ENCODE assay signal across 26 cellular contexts in the genomic region with DNA sequence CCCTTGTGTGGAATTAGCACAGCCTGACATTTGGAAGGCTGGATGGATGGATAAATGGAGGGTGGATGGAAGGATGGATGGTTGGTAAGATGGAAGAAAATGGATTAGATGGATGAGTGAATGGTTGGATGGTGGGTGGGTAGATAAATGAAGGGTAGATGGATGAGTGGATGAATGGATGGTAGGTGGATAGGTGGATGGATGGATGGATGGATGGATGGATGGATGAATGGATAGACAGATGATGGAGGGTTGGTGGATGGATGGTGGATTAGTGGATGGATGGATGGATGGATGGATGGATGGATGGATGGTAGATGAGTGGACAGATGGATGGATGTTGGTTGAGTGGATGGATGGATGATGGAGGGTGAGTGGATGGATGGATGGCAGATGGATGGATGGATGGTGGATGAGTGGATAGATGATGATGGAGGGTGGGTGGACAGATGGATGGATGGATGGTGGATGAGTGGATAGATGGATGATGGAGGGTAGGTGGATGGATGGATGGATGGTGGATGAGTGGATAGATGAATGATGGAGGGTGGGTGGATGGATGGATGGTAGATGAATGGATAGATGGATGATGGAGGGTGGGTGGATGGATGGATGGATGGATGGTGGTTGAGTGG.
DNase-seq lines count a peak whose midpoint lies in the region; ATAC-seq, FAIRE-seq and TF ChIP-seq lines count a peak whose summit lies in the region.
"Had no signal": no experiment of that assay in that cellular context is flagged by ENCODE, and none has a peak within 500 bp of the region (broad histone marks: within the 10 kb centered on the region; RNA-seq: fewer than 3 reads in every experiment).

No MANE protein-coding gene starts in this region.

- TF ChIP-seq CTCF in natural killer cell (IDR thresholded peaks at IDR 0.05): no peak
- TF ChIP-seq CTCF in MM.1S (IDR thresholded peaks at IDR 0.05; ENCODE audit: low read length): no peak
- TF ChIP-seq CTCF in H1 (IDR thresholded peaks at IDR 0.05; ENCODE audit: control extremely low read depth in 1 of 3, insufficient read depth in 1 of 3, low read depth in 1 of 3, low read length in 3 of 3): no peak

- H4K91ac ChIP-seq in H1 (replicated peaks; ENCODE audit: insufficient read length, low read length) (no peak overlapping the region), trophoblast cell (ENCODE audit: low read depth, low read length) (no peak overlapping the region)

- no peak for TF ChIP-seq RAD21 in H1 (IDR thresholded peaks at IDR 0.05 in 1 of 2, conservative IDR thresholded peaks at IDR 0.05 in 1 of 2; ENCODE audit: low read depth in 2 of 2, low read length in 2 of 2)

- TF ChIP-seq EP300 in H1 (IDR thresholded peaks at IDR 0.05; ENCODE audit: borderline replicate concordance in 1 of 2, low read depth in 2 of 2, low read length in 2 of 2): no peak

- no peaks in the 10 kb centered on the region for H3K79me1 ChIP-seq in H1 (ENCODE audit: low read depth, low read length)
- no peaks in the 10 kb centered on the region for H3K79me1 ChIP-seq in trophoblast cell (ENCODE audit: low read length)

- H3K36me3 Mint-ChIP-seq in natural killer cell treated with Interleukin-12 subunit alpha and Interleukin-12 subunit beta and Interleukin-15 and Interleukin-18, amount 100 ng/mL, for 72 hours: no peaks in the 10 kb centered on the region
- H3K36me3 Mint-ChIP-seq in natural killer cell: no peaks in the 10 kb centered on the region
- H3K36me3 Mint-ChIP-seq: CD14-positive monocyte; CD8-positive, alpha-beta memory T cell had no signal

- H4K8ac ChIP-seq in H1 (ENCODE audit: extremely low read depth, insufficient read depth, low read length) (no peak overlapping the region), trophoblast cell (ENCODE audit: low read depth, low read length) (no peak overlapping the region)

- no peak for FAIRE-seq in H1 (lab: Jason Lieb, UNC)
- no peak for FAIRE-seq in GM19239 (lab: Jason Lieb, UNC)
- FAIRE-seq: A549, D721Med, GM12878 had no signal

- H2AK5ac ChIP-seq in H1 (ENCODE audit: low read depth, low read length) (no peak overlapping the region), trophoblast cell (ENCODE audit: low read length) (no peak overlapping the region)

- H3K18ac ChIP-seq in H1 (ENCODE audit: extremely low read depth, low read length) (no peak overlapping the region), trophoblast cell (ENCODE audit: low read length) (no peak overlapping the region)

- DNase-seq in natural killer cell treated with Interleukin-12 subunit alpha and Interleukin-12 subunit beta and Interleukin-15 and Interleukin-18, amount 100 ng/mL, for 72 hours (ENCODE audit: low spot score): no peak
- DNase-seq in natural killer cell: no peak
- no peak for DNase-seq in MM.1S
- no peak for DNase-seq in H1 (ENCODE audit: low read depth in 1 of 2, low spot score in 2 of 2)
- DNase-seq in trophoblast cell: no peak
- no peak for DNase-seq in NCI-H524 (lab: John Stamatoyannopoulos, UW)
- DNase-seq in GM19239 (ENCODE audit: insufficient read length, low spot score): no peak
- DNase-seq: 8988T; ACHN; AML-193; BE2C; CD4-positive, alpha-beta T cell; CD8-positive, alpha-beta memory T cell; DMS 273 treated with DMSO at 0.1 percent for 48 hours; DMS79; EL; GDM1; GOT3; HFFc6 had no signal

- 0 out of 2 replicates have a peak overlapping the region, but pooled peaks have one; percentile 94 for H3K4me2 ChIP-seq in MM.1S (ENCODE audit: low read depth, low read length)
- H3K4me2 ChIP-seq in H1 (ENCODE audit: insufficient read depth in 1 of 2, low read depth in 2 of 2, low read length in 2 of 2): no peak overlapping the region
- no peak overlapping the region for H3K4me2 ChIP-seq in trophoblast cell (ENCODE audit: low read length)
- H3K4me2 ChIP-seq: A549 had no signal

- CTCF ChIA-PET in H1 (lab: Charles Lee; ENCODE audit: partially characterized antibody): no interaction called here

- no peaks in the 10 kb centered on the region for H3F3A ChIP-seq in MM.1S (ENCODE audit: insufficient read depth, low read length)

- H3K27ac ChIP-seq in MM.1S (ENCODE audit: low read length) (no peak overlapping the region), H1 (ENCODE audit: low read depth, low read length) (no peak overlapping the region), trophoblast cell (ENCODE audit: low read depth, low read length) (no peak overlapping the region)
- H3K27ac ChIP-seq: A549; BLaER1 treated with 17β-estradiol and CSF1 and Interleukin-3, amounts not matched to agents 10 nM and 100 nM had no signal

- peaks cover 0 to 5% of the 10 kb centered on the region in 2 donors for H3K4me1 Mint-ChIP-seq in natural killer cell treated with Interleukin-12 subunit alpha and Interleukin-12 subunit beta and Interleukin-15 and Interleukin-18, amount 100 ng/mL, for 72 hours (ENCODE audit: low read depth in 2 of 2)
- no peaks in the 10 kb centered on the region for H3K4me1 Mint-ChIP-seq in natural killer cell
- H3K4me1 Mint-ChIP-seq: CD14-positive monocyte; CD8-positive, alpha-beta memory T cell had no signal

- no peak overlapping the region for H2BK120ac ChIP-seq in H1 (replicated peaks; ENCODE audit: low read depth, low read length)
- no peak overlapping the region for H2BK120ac ChIP-seq in trophoblast cell (ENCODE audit: insufficient read depth, low read length, poor library complexity)

- H2BK12ac ChIP-seq in H1 (ENCODE audit: low read depth, low read length): no peak overlapping the region
- H2BK12ac ChIP-seq in trophoblast cell (ENCODE audit: low read length): no peak overlapping the region

- H3K4ac ChIP-seq in H1 (replicated peaks; ENCODE audit: insufficient read length, low read depth, low read length) (no peak overlapping the region), trophoblast cell (ENCODE audit: low read depth, low read length) (no peak overlapping the region)

- H3K23ac ChIP-seq in H1 (ENCODE audit: insufficient read length): no peak overlapping the region
- H3K23ac ChIP-seq in trophoblast cell (ENCODE audit: low read length): no peak overlapping the region

- no peak for ATAC-seq in natural killer cell treated with Interleukin-12 subunit alpha and Interleukin-12 subunit beta and Interleukin-15 and Interleukin-18, amount 100 ng/mL, for 72 hours
- ATAC-seq in natural killer cell: no peak
- ATAC-seq in HG02970 (IDR thresholded peaks at IDR 0.05; ENCODE audit: low FRiP score, unreplicated experiment): no peak
- ATAC-seq: A549, HCT116 had no signal

- no peak overlapping the region for H4K12ac ChIP-seq in trophoblast cell (ENCODE audit: low read depth, low read length)

- H3K27me3 ChIP-seq in MM.1S (replicated peaks; ENCODE audit: insufficient read depth, low read length) (peaks cover 84% of the 10 kb centered on the region), H1 (replicated peaks in 1 of 4; ENCODE audit: control insufficient read depth in 3 of 4, extremely low read depth in 1 of 4, insufficient read depth in 3 of 4, low read length in 3 of 4) (no peaks in the 10 kb centered on the region; a peak in 1 of 7 replicates), trophoblast cell (ENCODE audit: insufficient read depth, low read length) (no peaks in the 10 kb centered on the region)
- H3K27me3 ChIP-seq: BE2C had no signal

- H3K27me3 Mint-ChIP-seq in natural killer cell treated with Interleukin-12 subunit alpha and Interleukin-12 subunit beta and Interleukin-15 and Interleukin-18, amount 100 ng/mL, for 72 hours: peaks cover 13 to 26% of the 10 kb centered on the region in 2 donors
- peaks cover 0 to 3% of the 10 kb centered on the region in 2 donors for H3K27me3 Mint-ChIP-seq in natural killer cell (ENCODE audit: low read depth in 2 of 2)

- peaks cover 6% of the 10 kb centered on the region for H3K9me3 Mint-ChIP-seq in natural killer cell treated with Interleukin-12 subunit alpha and Interleukin-12 subunit beta and Interleukin-15 and Interleukin-18, amount 100 ng/mL, for 72 hours
- peaks cover 0 to 6% of the 10 kb centered on the region in 2 donors for H3K9me3 Mint-ChIP-seq in natural killer cell
- H3K9me3 Mint-ChIP-seq: CD4-positive, alpha-beta T cell had no signal

- H3K27ac Mint-ChIP-seq in natural killer cell treated with Interleukin-12 subunit alpha and Interleukin-12 subunit beta and Interleukin-15 and Interleukin-18, amount 100 ng/mL, for 72 hours: no peak overlapping the region
- no peak overlapping the region for H3K27ac Mint-ChIP-seq in natural killer cell
- H3K27ac Mint-ChIP-seq: CD4-positive, alpha-beta T cell; CD8-positive, alpha-beta memory T cell; HFFc6 had no signal

- intact Hi-C loops in natural killer cell (cut with micrococcal nuclease): no loop called here

- peak overlapping the region; percentile 60 for H3K56ac ChIP-seq in H1 (replicated peaks; ENCODE audit: insufficient read length, low read depth, low read length)

- H4K20me1 ChIP-seq in MM.1S (ENCODE audit: insufficient read depth, low read length) (no peaks in the 10 kb centered on the region), H1 (replicated peaks in 1 of 2; ENCODE audit: control insufficient read depth in 1 of 2, insufficient read depth in 2 of 2, low read length in 2 of 2) (peaks cover 0 to 3% of the 10 kb centered on the region in 2 experiments)

- peak overlapping the region; percentile 32 for H3K4me3 Mint-ChIP-seq in natural killer cell treated with Interleukin-12 subunit alpha and Interleukin-12 subunit beta and Interleukin-15 and Interleukin-18, amount 100 ng/mL, for 72 hours
- no peak overlapping the region for H3K4me3 Mint-ChIP-seq in natural killer cell
- H3K4me3 Mint-ChIP-seq: CD14-positive monocyte; CD4-positive, alpha-beta T cell; CD8-positive, alpha-beta memory T cell; HFFc6 had no signal

- no peak overlapping the region for H2BK20ac ChIP-seq in H1 (ENCODE audit: low read length)

- no peak overlapping the region for H4K5ac ChIP-seq in H1 (ENCODE audit: insufficient read length, low read depth, low read length)

- H3K14ac ChIP-seq in H1 (ENCODE audit: insufficient read length): no peak overlapping the region
- no peak overlapping the region for H3K14ac ChIP-seq in trophoblast cell (ENCODE audit: low read length)

- no peak overlapping the region for H3K4me3 ChIP-seq in MM.1S (ENCODE audit: low read length)
- no peak overlapping the region for H3K4me3 ChIP-seq in H1 (ENCODE audit: extremely low read depth in 1 of 4, insufficient read depth in 2 of 4, low read depth in 3 of 4, low read length in 4 of 4)
- peak overlapping the region; percentile 28 for H3K4me3 ChIP-seq in trophoblast cell (ENCODE audit: low read depth, low read length)
- H3K4me3 ChIP-seq: A549; BLaER1 treated with 17β-estradiol and CSF1 and Interleukin-3, amounts not matched to agents 10 nM and 100 nM; GM12878 had no signal

- H3K79me2 ChIP-seq in MM.1S (ENCODE audit: low read length) (no peaks in the 10 kb centered on the region), H1 (ENCODE audit: control insufficient read depth in 1 of 2, insufficient read depth in 2 of 2, low read length in 2 of 2) (no peaks in the 10 kb centered on the region), trophoblast cell (ENCODE audit: control insufficient read depth, insufficient read depth, low read length, poor library complexity) (no peaks in the 10 kb centered on the region)

- H3K4me1 ChIP-seq in MM.1S (ENCODE audit: low read length) (no peaks in the 10 kb centered on the region), H1 (replicated peaks in 1 of 4; ENCODE audit: control insufficient read depth in 3 of 4, insufficient read depth in 4 of 4, low read length in 3 of 4) (peaks cover 0 to 3% (median 0%) of the 10 kb centered on the region in 4 experiments; a peak in 1 of 7 replicates), trophoblast cell (ENCODE audit: control insufficient read depth in 1 of 2, insufficient read depth in 2 of 2, low read length in 2 of 2) (no peaks in the 10 kb centered on the region)
- H3K4me1 ChIP-seq: A549, BE2C had no signal

- TF ChIP-seq POLR2A in H1 (IDR thresholded peaks at IDR 0.05; ENCODE audit: control extremely low read depth in 1 of 2, low read depth in 2 of 2, low read length in 2 of 2): no peak

- H3K9me2 ChIP-seq in MM.1S (replicated peaks; ENCODE audit: insufficient read depth, low read length): no peaks in the 10 kb centered on the region

- H3K9me3 ChIP-seq in MM.1S (replicated peaks; ENCODE audit: insufficient read depth, low read length): no peaks in the 10 kb centered on the region
- no peaks in the 10 kb centered on the region for H3K9me3 ChIP-seq in H1 (ENCODE audit: insufficient read depth in 2 of 2, low read depth in 1 of 2, low read length in 1 of 2)
- peaks cover 4% of the 10 kb centered on the region for H3K9me3 ChIP-seq in trophoblast cell (ENCODE audit: insufficient read depth, low read depth, low read length)
- H3K9me3 ChIP-seq: A549; BE2C; BLaER1 treated with 17β-estradiol and CSF1 and Interleukin-3, amounts not matched to agents 10 nM and 100 nM had no signal

- POLR2A ChIA-PET in H1 (lab: Charles Lee; ENCODE audit: partially characterized antibody): no interaction called here

- H3K23me2 ChIP-seq in H1 (ENCODE audit: low read depth, low read length): peaks cover 9% of the 10 kb centered on the region; the same call in 1 of the 2 replicates

- no peaks in the 10 kb centered on the region for H3K36me3 ChIP-seq in MM.1S (replicated peaks; ENCODE audit: insufficient read depth, low read length)
- H3K36me3 ChIP-seq in H1 (ENCODE audit: control insufficient read depth in 2 of 4, insufficient read depth in 4 of 4, low read length in 3 of 4): no peaks in the 10 kb centered on the region
- H3K36me3 ChIP-seq in trophoblast cell (ENCODE audit: control insufficient read depth in 1 of 2, insufficient read depth in 2 of 2, low read length in 2 of 2): no peaks in the 10 kb centered on the region
- H3K36me3 ChIP-seq: BE2C; BLaER1 treated with 17β-estradiol and CSF1 and Interleukin-3, amounts not matched to agents 10 nM and 100 nM had no signal

- H2AFZ ChIP-seq in MM.1S (ENCODE audit: low read length) (no peak overlapping the region), H1 (ENCODE audit: low read length) (no peak overlapping the region), trophoblast cell (ENCODE audit: insufficient read depth, low read length, poor library complexity) (no peak overlapping the region)

- no peak overlapping the region for H3K9ac ChIP-seq in MM.1S (ENCODE audit: low read length)
- H3K9ac ChIP-seq in H1 (replicated peaks in 1 of 4; ENCODE audit: extremely low read depth in 1 of 4, low read depth in 3 of 4, low read length in 3 of 4): no peak overlapping the region
- H3K9ac ChIP-seq in trophoblast cell (ENCODE audit: low read length): no peak overlapping the region
- H3K9ac ChIP-seq: BLaER1 treated with 17β-estradiol and CSF1 and Interleukin-3, amounts not matched to agents 10 nM and 100 nM had no signal

- no peak overlapping the region for H2BK15ac ChIP-seq in H1 (ENCODE audit: low read length)

- H2BK5ac ChIP-seq in H1 (ENCODE audit: low read depth, low read length) (no peak overlapping the region), trophoblast cell (ENCODE audit: low read depth, low read length, poor library complexity) (no peak overlapping the region)
